In the genomic region with DNA sequence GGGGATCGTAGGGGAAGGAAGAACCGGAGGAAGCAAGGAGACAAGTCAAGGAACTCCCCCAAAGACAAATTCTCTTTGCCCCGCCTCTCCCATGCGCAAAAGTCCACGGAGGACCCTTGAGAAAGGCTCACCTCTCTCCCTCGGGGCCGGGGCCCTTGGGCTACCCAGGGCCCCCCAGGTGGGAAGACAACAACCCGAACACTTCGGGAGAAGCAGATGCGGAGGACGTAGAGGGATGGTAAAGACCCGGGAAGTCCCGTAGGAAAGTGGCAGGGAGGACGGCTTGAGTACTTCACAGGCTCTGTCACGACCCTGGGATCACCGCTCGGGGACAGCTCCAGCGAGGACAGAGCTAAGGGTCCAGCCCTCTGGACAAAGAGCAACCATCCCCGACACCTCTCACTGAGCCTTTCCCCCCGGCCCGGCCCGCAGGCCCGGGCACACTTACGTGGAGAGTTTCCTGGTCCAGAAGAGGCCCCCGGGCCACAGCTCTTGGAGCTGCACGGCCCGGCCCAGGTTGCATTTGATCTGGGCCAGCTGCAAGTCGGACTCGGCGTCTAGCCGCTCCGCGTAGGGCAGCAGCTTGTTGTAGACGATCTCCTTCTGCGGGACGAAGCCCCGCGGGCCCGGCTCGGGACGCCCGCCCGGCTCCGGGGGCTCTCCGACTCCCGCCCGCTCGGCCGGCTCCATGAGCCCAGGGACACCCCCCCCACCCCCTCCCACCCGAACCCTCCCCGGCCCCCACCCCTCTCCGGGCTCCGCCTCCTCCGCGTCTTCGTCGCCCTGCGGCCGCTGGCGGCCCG, we compare ENCODE assay signal across 8 cellular contexts. TPM values are rescaled to one million over a fixed set of nuclear protein-coding genes. Genes with fewer than 3 reads are reported as not detected.
DNase-seq lines count a peak whose midpoint lies in the region; ATAC-seq and TF ChIP-seq lines count a peak whose summit lies in the region.

No MANE protein-coding gene starts in this region.

- H3K4me1 Mint-ChIP-seq in activated T-helper 2 cell treated with anti-CD3 and anti-CD28 coated beads, Interferon-gamma antibody, Interleukin-2, Interleukin-4, amounts not matched to agents 10 μg/mL and 5 μg/mL and 100 μg/mL, durations not matched to agents 14 hours and 24 hours and 36 hours (ENCODE audit: low read depth), result peaks cover 31% of the 10 kb centered on the region

- H3K9me3 Mint-ChIP-seq in activated T-helper 2 cell treated with anti-CD3 and anti-CD28 coated beads, Interferon-gamma antibody, Interleukin-2, Interleukin-4, amounts not matched to agents 10 μg/mL and 5 μg/mL and 100 μg/mL, durations not matched to agents 14 hours and 24 hours and 36 hours, result no peaks in the 10 kb centered on the region

- peak; percentile 28 for ATAC-seq in GM18517 (IDR thresholded peaks at IDR 0.05; ENCODE audit: unreplicated experiment)
- ATAC-seq in HG02981 (IDR thresholded peaks at IDR 0.05; ENCODE audit: unreplicated experiment), result peak; percentile 21

- H3K27me3 Mint-ChIP-seq in activated T-helper 2 cell treated with anti-CD3 and anti-CD28 coated beads, Interferon-gamma antibody, Interleukin-2, Interleukin-4, amounts not matched to agents 10 μg/mL and 5 μg/mL and 100 μg/mL, durations not matched to agents 14 hours and 24 hours and 36 hours (ENCODE audit: low read depth), result no peaks in the 10 kb centered on the region

- H3K27me3 ChIP-seq in neuron (ENCODE audit: insufficient read depth, low read length), result no peaks in the 10 kb centered on the region

- intact Hi-C loops in activated T-helper 2 cell treated with anti-CD3 and anti-CD28 coated beads, Interferon-gamma antibody, Interleukin-2, Interleukin-4, amounts not matched to agents 10 μg/mL and 5 μg/mL and 100 μg/mL, durations not matched to agents 14 hours and 24 hours and 36 hours (cut with micrococcal nuclease), result loop anchor here (2.0 kb wide), 2 partner anchors 71 to 183 kb away; a partner anchor contains a TSS

- H3K4me1 ChIP-seq in neuron (ENCODE audit: insufficient read depth, low read length), result peaks cover 14% of the 10 kb centered on the region

- peak; percentile 30 for DNase-seq in AG10803 (ENCODE audit: low read depth)
- peak; percentile 55 for DNase-seq in NCI-H69 (lab: John Stamatoyannopoulos, UW)
- DNase-seq in activated T-helper 2 cell treated with anti-CD3 and anti-CD28 coated beads, Interferon-gamma antibody, Interleukin-2, Interleukin-4, amounts not matched to agents 10 μg/mL and 5 μg/mL and 100 μg/mL, durations not matched to agents 14 hours and 24 hours and 36 hours (ENCODE audit: low spot score), result peak; percentile 18
- peak; percentile 44 for DNase-seq in foreskin melanocyte
- no peak for DNase-seq in GOT3 (lab: John Stamatoyannopoulos, UW)

- peaks cover 28% of the 10 kb centered on the region for H3K36me3 Mint-ChIP-seq in activated T-helper 2 cell treated with anti-CD3 and anti-CD28 coated beads, Interferon-gamma antibody, Interleukin-2, Interleukin-4, amounts not matched to agents 10 μg/mL and 5 μg/mL and 100 μg/mL, durations not matched to agents 14 hours and 24 hours and 36 hours (ENCODE audit: low read depth)

- H3K36me3 ChIP-seq in neuron (ENCODE audit: insufficient read depth, low read length), result peaks cover 10% of the 10 kb centered on the region

- peak overlapping the region; percentile 93 for H3K4me3 Mint-ChIP-seq in activated T-helper 2 cell treated with anti-CD3 and anti-CD28 coated beads, Interferon-gamma antibody, Interleukin-2, Interleukin-4, amounts not matched to agents 10 μg/mL and 5 μg/mL and 100 μg/mL, durations not matched to agents 14 hours and 24 hours and 36 hours (ENCODE audit: low read depth)

- H3K4me3 ChIP-seq in AG10803 (ENCODE audit: low read length) (peak overlapping the region; percentile 98), neuron (ENCODE audit: low read length) (peak overlapping the region; percentile 66)

- TF ChIP-seq CTCF in AG10803 (conservative IDR thresholded peaks at IDR 0.05; ENCODE audit: low read length), result no peak

- H3K9me3 ChIP-seq in neuron (ENCODE audit: low read length), result no peaks in the 10 kb centered on the region

- peak overlapping the region; percentile 80 for H3K27ac Mint-ChIP-seq in activated T-helper 2 cell treated with anti-CD3 and anti-CD28 coated beads, Interferon-gamma antibody, Interleukin-2, Interleukin-4, amounts not matched to agents 10 μg/mL and 5 μg/mL and 100 μg/mL, durations not matched to agents 14 hours and 24 hours and 36 hours

- no peak overlapping the region for H2AFZ ChIP-seq in neuron (ENCODE audit: low read depth, low read length)

RNA-seq across cellular contexts. Expression of a gene that starts 0.5 kb away (rescaled TPM):
- total RNA-seq in activated T-helper 2 cell treated with anti-CD3 and anti-CD28 coated beads, Interferon-gamma antibody, Interleukin-2, Interleukin-4, amounts not matched to agents 10 μg/mL and 5 μg/mL and 100 μg/mL, durations not matched to agents 14 hours and 24 hours and 36 hours, result 52.0 and 57.3 TPM in 2 replicates
